Comparison of ENCODE assay signal across 8 cellular contexts in the genomic region with DNA sequence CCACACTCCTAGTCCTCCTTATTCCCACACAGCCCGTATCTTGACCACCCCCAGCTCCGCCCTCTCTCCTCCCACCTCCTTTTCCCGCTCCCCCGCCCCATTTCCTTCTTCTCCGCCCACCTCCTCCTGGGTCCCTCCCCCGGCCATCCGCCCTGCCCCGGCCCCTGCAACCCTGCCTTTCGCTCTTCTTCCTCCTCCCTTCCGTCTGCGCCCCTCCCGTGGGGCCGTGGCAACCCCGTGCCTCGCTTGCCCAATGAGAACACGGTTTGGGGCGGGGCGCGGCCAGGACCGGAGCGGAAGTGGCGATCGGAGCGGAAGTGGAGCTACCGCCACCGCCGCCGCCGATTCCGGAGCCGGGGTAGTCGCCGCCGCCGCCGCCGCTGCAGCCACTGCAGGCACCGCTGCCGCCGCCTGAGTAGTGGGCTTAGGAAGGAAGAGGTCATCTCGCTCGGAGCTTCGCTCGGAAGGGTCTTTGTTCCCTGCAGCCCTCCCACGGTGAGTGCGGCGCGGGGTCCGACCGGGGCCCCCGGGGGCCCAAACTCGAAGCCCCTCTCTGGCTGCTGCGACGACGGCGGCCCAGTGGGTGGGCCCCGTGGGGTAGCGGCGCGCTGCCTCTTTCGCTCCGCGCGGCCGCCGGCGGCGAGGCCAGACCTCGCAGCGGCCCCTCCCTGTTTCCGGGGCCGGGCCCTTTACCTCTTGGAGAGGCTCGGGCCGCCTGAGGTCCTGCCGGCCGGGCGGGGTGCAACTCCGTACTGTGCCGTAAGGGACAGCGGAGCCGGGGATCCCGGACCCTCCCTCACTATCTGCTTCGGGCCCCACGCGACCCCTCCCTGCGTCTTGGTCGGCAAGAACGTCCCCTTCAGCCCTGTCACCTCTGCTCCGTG. TPM values are rescaled to one million over a fixed set of nuclear protein-coding genes. Genes with fewer than 3 reads are reported as not detected.
DNase-seq lines count a peak whose midpoint lies in the region; ATAC-seq and TF ChIP-seq lines count a peak whose summit lies in the region.

A gene (plus strand): TSS at position 314 of the 884 bp plus-strand sequence. CDS start 15,829 bp downstream, outside the sequence.

- H3K79me2 ChIP-seq in osteoblast (ENCODE audit: insufficient read depth, low read length) = peaks cover 56% of the 10 kb centered on the region

- TF ChIP-seq CTCF in GM10248 (IDR thresholded peaks at IDR 0.05; ENCODE audit: control extremely low read depth, extremely low read depth, low read depth, missing control alignments) (no peak), osteoblast (IDR thresholded peaks at IDR 0.05; ENCODE audit: extremely low read depth, low read depth, low read length) (no peak), thoracic aorta (IDR thresholded peaks at IDR 0.05) (peak; percentile 45)

- DNase-seq in GM10248 (ENCODE audit: extremely low spot score) (peak; percentile 98), NCI-H1092 treated with DMSO at 0.1 percent for 48 hours (lab: John Stamatoyannopoulos, UW) (peak; percentile 98), SKM-1 (lab: John Stamatoyannopoulos, UW; ENCODE audit: unreplicated experiment) (peak; percentile 97), glomerular visceral epithelial cell (ENCODE audit: extremely low spot score) (peak; percentile 100), osteoblast (ENCODE audit: insufficient read length, low spot score, missing footprints) (peak; percentile 99), thoracic aorta (ENCODE audit: low spot score) (peak; percentile 93)
- DNase-seq in activated naive CD4-positive, alpha-beta T cell treated with anti-CD3 and anti-CD28 coated beads, Interleukin-2, amount 50 U/mL, for 72 hours (ENCODE audit: low spot score in 2 of 2) = peak; percentile 98

- CTCF ChIA-PET in GM10248 (lab: Yijun Ruan, JAX) = interaction anchor here (1.0 kb wide), 1 partner anchor 211 kb away, joined by 3 read pairs; no protein-coding TSS in a partner anchor

- peak; percentile 87 for ATAC-seq in HG02588 (IDR thresholded peaks at IDR 0.05; ENCODE audit: unreplicated experiment)
- ATAC-seq in activated naive CD4-positive, alpha-beta T cell treated with anti-CD3 and anti-CD28 coated beads, Interleukin-2, amount 50 U/mL, for 72 hours = peak; percentile 94 to 99
- ATAC-seq in thoracic aorta (ENCODE audit: insufficient number of reproducible peaks, low FRiP score, low read depth) = peak; percentile 97

- H3K36me3 ChIP-seq in osteoblast (ENCODE audit: insufficient read depth, low read length) = no peaks in the 10 kb centered on the region
- no peaks in the 10 kb centered on the region for H3K36me3 ChIP-seq in thoracic aorta

- peaks cover 13 to 30% of the 10 kb centered on the region in 2 donors for H3K36me3 Mint-ChIP-seq in activated naive CD4-positive, alpha-beta T cell treated with anti-CD3 and anti-CD28 coated beads, Interleukin-2, amount 50 U/mL, for 72 hours

- peaks cover 2% of the 10 kb centered on the region for H3K27me3 ChIP-seq in osteoblast (ENCODE audit: insufficient read depth, low read length)
- no peaks in the 10 kb centered on the region for H3K27me3 ChIP-seq in thoracic aorta (replicated peaks; ENCODE audit: insufficient read depth)

- peaks cover 44% of the 10 kb centered on the region for H4K20me1 ChIP-seq in osteoblast (ENCODE audit: insufficient read depth, low read length)

- no peaks in the 10 kb centered on the region for H3K9me3 Mint-ChIP-seq in activated naive CD4-positive, alpha-beta T cell treated with anti-CD3 and anti-CD28 coated beads, Interleukin-2, amount 50 U/mL, for 72 hours

- peak within 1 kb of the TSS; percentile 97 for H2AFZ ChIP-seq in osteoblast (ENCODE audit: low read length)

- H3K4me1 ChIP-seq in osteoblast (ENCODE audit: insufficient read depth, low read length) (peaks cover 30% of the 10 kb centered on the region), thoracic aorta (ENCODE audit: control insufficient read depth in 1 of 2, low read depth in 2 of 2) (peaks cover 32 to 47% of the 10 kb centered on the region in 2 donors)

- H3K4me3 ChIP-seq in osteoblast (ENCODE audit: insufficient read depth, low read length) (peak within 1 kb of the TSS; percentile 95), thoracic aorta (peak within 1 kb of the TSS; percentile 95)

- H3K4me2 ChIP-seq in osteoblast (ENCODE audit: insufficient read depth, low read length) = peak within 1 kb of the TSS; percentile 91

- peak within 1 kb of the TSS; percentile 77 for H3K27ac ChIP-seq in osteoblast (ENCODE audit: low read depth, low read length)
- peak within 1 kb of the TSS; percentile 97 for H3K27ac ChIP-seq in thoracic aorta

- POLR2A ChIA-PET in GM10248 (lab: Yijun Ruan, JAX) = interaction anchor here (0.7 to 0.8 kb wide), 2 partner anchors 11 to 31 kb away, joined by 3 read pairs; no protein-coding TSS in a partner anchor

- H3K9me3 ChIP-seq in osteoblast (ENCODE audit: low read depth, low read length) (no peaks in the 10 kb centered on the region), thoracic aorta (no peaks in the 10 kb centered on the region)

- H3K27ac Mint-ChIP-seq in activated naive CD4-positive, alpha-beta T cell treated with anti-CD3 and anti-CD28 coated beads, Interleukin-2, amount 50 U/mL, for 72 hours = peak within 1 kb of the TSS; percentile 95 to 98

RNA-seq across cellular contexts. Expression of the gene that starts here (rescaled TPM):
- total RNA-seq in activated naive CD4-positive, alpha-beta T cell treated with anti-CD3 and anti-CD28 coated beads, Interleukin-2, amount 50 U/mL, for 72 hours = 100 to 1,000 TPM; 185 to 222 TPM
- total RNA-seq in osteoblast = 121 and 135 TPM in 2 replicates
- 100 to 1,000 TPM; 135 to 156 TPM for total RNA-seq in thoracic aorta

Comparison
In these comparisons a context has a peak if more than half of its experiments do, and no peak if none do; other contexts are left out.
1. Peak in every context shown above with its lines: DNase-seq, ATAC-seq, H3K4me3 ChIP-seq and H3K27ac ChIP-seq.